ENCODE assay signal across 14 cellular contexts in genomic region chr22:37313376-37314314, GRCh38. TPM values are rescaled to one million over a fixed set of nuclear protein-coding genes. Genes with fewer than 3 reads are reported as not detected.
DNase-seq lines count a peak whose midpoint lies in the region; ATAC-seq and TF ChIP-seq lines count a peak whose summit lies in the region.
"Had no signal": no experiment of that assay in that cellular context is flagged by ENCODE, and none has a peak within 500 bp of the region (broad histone marks: within the 10 kb centered on the region; RNA-seq: fewer than 3 reads in every experiment).

No MANE protein-coding gene starts in this region.

- ATAC-seq in Right ventricle myocardium inferior (no peak), left ventricle myocardium superior (no peak), T-cell (replicated peaks in 1 of 4) (no peak), aorta (ENCODE audit: low FRiP score) (peak; percentile 5)

- no peaks in the 10 kb centered on the region for H3K79me2 ChIP-seq in PC-9 (ENCODE audit: low read depth)

- no peaks in the 10 kb centered on the region for H3K4me1 ChIP-seq in aorta (ENCODE audit: control insufficient read depth in 1 of 2, insufficient read depth in 2 of 2, low read length in 2 of 2)
- H3K4me1 ChIP-seq in PC-9 (replicated peaks; ENCODE audit: insufficient read depth) = peaks cover 29% of the 10 kb centered on the region
- H3K4me1 ChIP-seq: colonic mucosa had no signal

- H3K9me3 Mint-ChIP-seq in T-cell = no peaks in the 10 kb centered on the region

- H4K20me1 ChIP-seq in PC-9 (ENCODE audit: insufficient read depth) = no peaks in the 10 kb centered on the region

- H3K36me3 Mint-ChIP-seq in T-cell = peaks cover 27% of the 10 kb centered on the region

- H3K4me2 ChIP-seq in PC-9 = no peak overlapping the region

- CTCF ChIA-PET in T-cell (lab: Charles Lee) (interaction anchor here in 1 of 2 donors (0.5 kb wide), 2 partner anchors 146 to 280 kb away, joined by 3 to 4 read pairs; no protein-coding TSS in a partner anchor), PC-9 (lab: Charles Lee) (interaction anchor here (0.6 kb wide), 1 partner anchor 279 kb away, joined by 4 read pairs; no protein-coding TSS in a partner anchor)

- no peak for TF ChIP-seq CTCF in PC-9 (conservative IDR thresholded peaks at IDR 0.05)

- H2AFZ ChIP-seq in PC-9 = no peak overlapping the region

- H3K27ac ChIP-seq in aorta (ENCODE audit: low read depth in 1 of 2, low read length in 2 of 2) (no peak overlapping the region), PC-9 (no peak overlapping the region)
- H3K27ac ChIP-seq: colonic mucosa had no signal

- H3K4me3 ChIP-seq in aorta (ENCODE audit: low read length in 2 of 2) (no peak overlapping the region), PC-9 (no peak overlapping the region)
- H3K4me3 ChIP-seq: colonic mucosa, GM12878 had no signal

- no peaks in the 10 kb centered on the region for H3K27me3 ChIP-seq in aorta (ENCODE audit: control insufficient read depth in 1 of 2, insufficient read depth in 2 of 2, low read length in 1 of 2)
- no peaks in the 10 kb centered on the region for H3K27me3 ChIP-seq in PC-9 (ENCODE audit: insufficient read depth, low read depth)
- H3K27me3 ChIP-seq: colonic mucosa had no signal

- H3K9me3 ChIP-seq in aorta (ENCODE audit: control insufficient read depth, low read length) = no peaks in the 10 kb centered on the region
- H3K9me3 ChIP-seq in PC-9 (ENCODE audit: insufficient read depth, low read depth) = no peaks in the 10 kb centered on the region
- H3K9me3 ChIP-seq: colonic mucosa had no signal

- DNase-seq in Right ventricle myocardium inferior (ENCODE audit: missing footprints) (peak; percentile 52), left ventricle myocardium superior (no peak), T-cell (no peak), fibroblast of peridontal ligament (ENCODE audit: extremely low read depth) (peak; percentile 49), aorta (no peak), posterior vena cava (ENCODE audit: low spot score) (no peak), PC-9 (no peak), AG08395 (ENCODE audit: low spot score) (no peak)
- DNase-seq: amygdala, colonic mucosa, NCI-H1694 treated with DMSO at 0.1 percent for 48 hours, NCI-H524 treated with DMSO at 0.1 percent for 48 hours had no signal

- intact Hi-C loops in Right ventricle myocardium inferior (cut with DNase I) (loop anchor here (10.0 kb wide), 1 partner anchor 251 kb away; the partner anchor contains the start of gene CDC42EP1), left ventricle myocardium superior (cut with micrococcal nuclease) (no loop called here), aorta (cut with DNase I) (no loop called here), posterior vena cava (cut with DNase I) (no loop called here), PC-9 (cut with micrococcal nuclease; ENCODE audit: unreplicated experiment) (no loop called here)

- WGBS in aorta, 2 donors = 43 to 45% methylated on average over 25 of the region's 25 CpGs

- POLR2A ChIA-PET in T-cell (lab: Charles Lee) = no interaction called here
- POLR2A ChIA-PET in PC-9 (lab: Charles Lee; ENCODE audit: unreplicated experiment) = no interaction called here

- no peaks in the 10 kb centered on the region for H3K9me2 ChIP-seq in PC-9 (ENCODE audit: insufficient read depth)

- H3K4me1 Mint-ChIP-seq in T-cell = peaks cover 59 to 69% (median 66%) of the 10 kb centered on the region in 3 donors

- peak overlapping the region; percentile 84 to 87 for H3K27ac Mint-ChIP-seq in T-cell

- H3F3A ChIP-seq in PC-9 (ENCODE audit: insufficient read depth, low read depth) = peaks cover 22% of the 10 kb centered on the region

- H3K27me3 Mint-ChIP-seq in T-cell = no peaks in the 10 kb centered on the region

- BruUV-seq in PC-9 (replicated peaks; lab: Mats Ljungman, UMichigan) = no TSS peak

- H3K36me3 ChIP-seq in aorta (ENCODE audit: control insufficient read depth in 1 of 2, insufficient read depth in 2 of 2, low read length in 1 of 2) (no peaks in the 10 kb centered on the region), PC-9 (ENCODE audit: low read depth) (no peaks in the 10 kb centered on the region)
- H3K36me3 ChIP-seq: colonic mucosa had no signal

- H3K4me3 Mint-ChIP-seq in T-cell = peak overlapping the region in 1 of 3 donors; percentile 42

RNA-seq across cellular contexts. Expression of gene CYTH4, which starts 31.3 kb away (rescaled TPM):
- total RNA-seq in Right ventricle myocardium inferior = 7.5 TPM
- total RNA-seq in left ventricle myocardium superior = 6.2 TPM
- total RNA-seq in T-cell = 100 to 1,000 TPM; 146 to 181 (median 151) TPM
- 10 to 100 TPM; 28.2 to 68.7 TPM for total RNA-seq in aorta
- 10 to 100 TPM in 1 of 2 donors, 1 to 10 TPM in 1; 4.5 to 15.9 TPM for polyA plus RNA-seq in aorta
- 10 to 100 TPM; 20.7 to 31.7 TPM for total RNA-seq in posterior vena cava
- total RNA-seq in PC-9 (2021) = not detected in 2 replicates
- total RNA-seq: lung microvascular endothelial cell had no signal

Comparison
In these comparisons a context has a peak if more than half of its experiments do, and no peak if none do; other contexts are left out.
1. DNase-seq: peak in Right ventricle myocardium inferior (single experiment) and fibroblast of peridontal ligament (single experiment); none in left ventricle myocardium superior (single experiment), T-cell (0 of 34), aorta (0 of 2), posterior vena cava (single experiment), PC-9 (0 of 2) and AG08395 (single experiment).